16 cellular contexts compared by ENCODE assay signal in genomic region chr1:98355656-98356384, GRCh38.
DNase-seq lines count a peak whose midpoint lies in the region; ATAC-seq and TF ChIP-seq lines count a peak whose summit lies in the region.
"Had no signal": no experiment of that assay in that cellular context is flagged by ENCODE, and none has a peak within 500 bp of the region (broad histone marks: within the 10 kb centered on the region; RNA-seq: fewer than 3 reads in every experiment).

No MANE protein-coding gene starts in this region.

- H3K9me3 ChIP-seq in RWPE2 (ENCODE audit: severe bottlenecking) (no peaks in the 10 kb centered on the region), tibial nerve (no peaks in the 10 kb centered on the region)
- H3K9me3 ChIP-seq: gastroesophageal sphincter had no signal

- H3K4me3 ChIP-seq in AG10803 (ENCODE audit: low read length) (no peak overlapping the region), RWPE2 (ENCODE audit: severe bottlenecking) (no peak overlapping the region), tibial nerve (no peak overlapping the region)
- H3K4me3 ChIP-seq: gastroesophageal sphincter had no signal

- H3K27ac ChIP-seq in RWPE2 (ENCODE audit: poor library complexity, severe bottlenecking) (peak overlapping the region; percentile 20), foreskin keratinocyte (no peak overlapping the region), tibial nerve (no peak overlapping the region)
- H3K27ac ChIP-seq: gastroesophageal sphincter had no signal

- H3K27me3 ChIP-seq in RWPE2 (ENCODE audit: insufficient read depth, poor library complexity, severe bottlenecking) (no peaks in the 10 kb centered on the region), foreskin keratinocyte (no peaks in the 10 kb centered on the region), tibial nerve (no peaks in the 10 kb centered on the region)
- H3K27me3 ChIP-seq: gastroesophageal sphincter had no signal

- no peak for TF ChIP-seq EP300 in tibial nerve (IDR thresholded peaks at IDR 0.05)

- TF ChIP-seq CTCF in AG10803 (conservative IDR thresholded peaks at IDR 0.05; ENCODE audit: low read length) (no peak), RWPE2 (IDR thresholded peaks at IDR 0.05; ENCODE audit: poor library complexity, severe bottlenecking) (no peak), foreskin keratinocyte (conservative IDR thresholded peaks at IDR 0.05) (no peak), tibial nerve (IDR thresholded peaks at IDR 0.05) (no peak)

- 72 to 84% methylated on average over 3 of the region's 3 CpGs for WGBS in tibial nerve, 2 donors

- no peak for TF ChIP-seq POLR2A in tibial nerve (IDR thresholded peaks at IDR 0.05)

- H3K36me3 ChIP-seq in RWPE2 (ENCODE audit: low read depth) (no peaks in the 10 kb centered on the region), tibial nerve (no peaks in the 10 kb centered on the region)
- H3K36me3 ChIP-seq: gastroesophageal sphincter had no signal

- peak; percentile 64; the same call in 2 of the 3 replicates for ATAC-seq in RWPE2 (ENCODE audit: low read depth)
- ATAC-seq in foreskin keratinocyte, result peak; percentile 88
- ATAC-seq in GM21360 (IDR thresholded peaks at IDR 0.05; ENCODE audit: unreplicated experiment), result no peak
- no peak for ATAC-seq in HG03175 (IDR thresholded peaks at IDR 0.05; ENCODE audit: unreplicated experiment)
- ATAC-seq: activated CD4-positive, CD25-positive, alpha-beta regulatory T cell treated with anti-CD3 and anti-CD28 coated beads, Interleukin-2, amount 50 U/mL, for 24 hours; gastroesophageal sphincter had no signal

- peak; percentile 22 for DNase-seq in AG10803 (ENCODE audit: low read depth)
- peak; percentile 23 for DNase-seq in HPDE6-E6E7 (ENCODE audit: extremely low spot score)
- no peak for DNase-seq in RWPE2 (ENCODE audit: low spot score)
- DNase-seq in foreskin keratinocyte, result peak in 1 of 2 donors; percentile 73
- DNase-seq in tibial nerve (ENCODE audit: low spot score in 2 of 2), result no peak
- DNase-seq in cerebellum (ENCODE audit: low spot score), result no peak
- DNase-seq: activated effector memory CD4-positive, alpha-beta T cell treated with Interleukin-2 at 50 U/mL for 16 hours; endodermal cell; naive B cell; NCI-H1092 treated with DMSO at 0.1 percent for 48 hours; NCI-H2227 treated with DMSO at 0.1 percent for 48 hours; T-helper 2 cell had no signal

- H3K4me1 ChIP-seq in RWPE2 (ENCODE audit: insufficient read depth, poor library complexity, severe bottlenecking), result peaks cover 11% of the 10 kb centered on the region
- peaks cover 28% of the 10 kb centered on the region for H3K4me1 ChIP-seq in foreskin keratinocyte
- H3K4me1 ChIP-seq in tibial nerve, result peaks cover 0 to 7% (median 0%) of the 10 kb centered on the region in 4 donors
- H3K4me1 ChIP-seq: gastroesophageal sphincter had no signal

Comparison
In these comparisons a context has a peak if more than half of its experiments do, and no peak if none do; other contexts are left out.
1. DNase-seq: peak in AG10803 (single experiment) and HPDE6-E6E7 (single experiment); none in RWPE2 (single experiment), tibial nerve (0 of 2) and cerebellum (single experiment).
2. ATAC-seq: peak in RWPE2 (single experiment) and foreskin keratinocyte (single experiment); none in GM21360 (single experiment) and HG03175 (single experiment).